In genomic region chr5:79200573-79201183, GRCh38 we compare ENCODE assay signal across 9 cellular contexts. TPM values are rescaled to one million over a fixed set of nuclear protein-coding genes. Genes with fewer than 3 reads are reported as not detected.
DNase-seq lines count a peak whose midpoint lies in the region; ATAC-seq and TF ChIP-seq lines count a peak whose summit lies in the region.
"Had no signal": no experiment of that assay in that cellular context is flagged by ENCODE, and none has a peak within 500 bp of the region (broad histone marks: within the 10 kb centered on the region; RNA-seq: fewer than 3 reads in every experiment).

No MANE protein-coding gene starts in this region.

- TF ChIP-seq CTCF in 22Rv1 (IDR thresholded peaks at IDR 0.05) (peak; percentile 63), GM06990 (IDR thresholded peaks at IDR 0.05; ENCODE audit: insufficient read depth, low read length, poor library complexity, severe bottlenecking) (peak; percentile 77), esophagus squamous epithelium (IDR thresholded peaks at IDR 0.05) (peak in 4 of 6 experiments; percentile 7 to 45 (median 26))

- DNase-seq in GM06990 (ENCODE audit: extremely low read depth, insufficient read length) (no peak), NCI-H82 treated with DMSO at 0.1 percent for 48 hours (lab: John Stamatoyannopoulos, UW; ENCODE audit: unreplicated experiment) (peak; percentile 46), esophagus squamous epithelium (lab: John Stamatoyannopoulos, UW) (no peak), NCI-H2107 treated with DMSO at 0.1 percent for 48 hours (lab: John Stamatoyannopoulos, UW; ENCODE audit: unreplicated experiment) (no peak), T-helper 9 cell (no peak)
- DNase-seq in activated CD4-positive, CD25-positive, alpha-beta regulatory T cell treated with anti-CD3 and anti-CD28 coated beads, Interleukin-2, amount 50 U/mL, for 72 hours, result no peak
- DNase-seq: NCI-H1105 had no signal

- H3K27me3 ChIP-seq in GM06990 (replicated peaks; ENCODE audit: control insufficient read depth, insufficient read depth, low read length) (no peaks in the 10 kb centered on the region), esophagus squamous epithelium (no peaks in the 10 kb centered on the region)

- H3K36me3 ChIP-seq in GM06990 (ENCODE audit: control insufficient read depth, insufficient read depth, low read length), result no peaks in the 10 kb centered on the region
- H3K36me3 ChIP-seq in esophagus squamous epithelium, result no peaks in the 10 kb centered on the region

- TF ChIP-seq POLR2A in esophagus squamous epithelium (IDR thresholded peaks at IDR 0.05), result no peak

- no peak for ATAC-seq in HG02759 (IDR thresholded peaks at IDR 0.05; ENCODE audit: unreplicated experiment)

- H3K9me3 ChIP-seq in esophagus squamous epithelium, result no peaks in the 10 kb centered on the region

- H3K27ac ChIP-seq in 22Rv1, result no peak overlapping the region
- H3K27ac ChIP-seq in esophagus squamous epithelium, result no peak overlapping the region

- intact Hi-C loops in esophagus squamous epithelium (cut with DNase I), result no loop called here

- H3K4me1 ChIP-seq in esophagus squamous epithelium, result no peaks in the 10 kb centered on the region

- H3K4me3 ChIP-seq in GM06990 (replicated peaks; ENCODE audit: low read depth, low read length), result no peak overlapping the region
- no peak overlapping the region for H3K4me3 ChIP-seq in esophagus squamous epithelium

- 46 to 51% methylated on average over 3 of the region's 3 CpGs for WGBS in esophagus squamous epithelium, 2 donors

RNA-seq across cellular contexts. Expression of gene JMY, which starts 35.3 kb away (rescaled TPM):
- 10 to 100 TPM in 1 of 4 donors, 1 to 10 TPM in 3; 5.8 to 15.8 (median 8.9) TPM for total RNA-seq in esophagus squamous epithelium

Comparison
In these comparisons a context has a peak if more than half of its experiments do, and no peak if none do; other contexts are left out.
1. CTCF ChIP-seq: peak in every context shown above with its lines; median percentile 77 in GM06990; 63 in 22Rv1; 26 in esophagus squamous epithelium.